In genomic region chr2:27509326-27509725, GRCh38 we compare ENCODE assay signal across 18 cellular contexts. TPM values are rescaled to one million over a fixed set of nuclear protein-coding genes. Genes with fewer than 3 reads are reported as not detected.
A peak's percentile ranks its signal among the peaks of the same experiment; 100 is the strongest.
DNase-seq lines count a peak whose midpoint lies in the region; ATAC-seq, FAIRE-seq and TF ChIP-seq lines count a peak whose summit lies in the region.
"Had no signal": no experiment of that assay in that cellular context is flagged by ENCODE, and none has a peak within 500 bp of the region (broad histone marks: within the 10 kb centered on the region; RNA-seq: fewer than 3 reads in every experiment).

No MANE protein-coding gene starts in this region.

- TF ChIP-seq CTCF in bronchial epithelial cell (IDR thresholded peaks at IDR 0.05; ENCODE audit: insufficient read depth, low read length, severe bottlenecking), result no peak
- no peak for TF ChIP-seq CTCF in omental fat pad (IDR thresholded peaks at IDR 0.05)

- H3K36me3 ChIP-seq in bronchial epithelial cell (ENCODE audit: control insufficient read depth, insufficient read depth, low read length), result no peaks in the 10 kb centered on the region
- H3K36me3 ChIP-seq: thoracic aorta had no signal

- H3K36me3 Mint-ChIP-seq in activated naive CD4-positive, alpha-beta T cell treated with anti-CD3 and anti-CD28 coated beads, Interleukin-2, amount 50 U/mL, for 72 hours, result no peaks in the 10 kb centered on the region
- H3K36me3 Mint-ChIP-seq: activated naive CD8-positive, alpha-beta T cell had no signal

- no peaks in the 10 kb centered on the region for H3K27me3 ChIP-seq in bronchial epithelial cell (ENCODE audit: control insufficient read depth, insufficient read depth, low read length)

- DNase-seq in DMS53 (lab: John Stamatoyannopoulos, UW) (peak; percentile 21), DMS53 treated with DMSO at 0.1 percent for 48 hours (lab: John Stamatoyannopoulos, UW; ENCODE audit: unreplicated experiment) (no peak), NCI-H2107 treated with DMSO at 0.1 percent for 48 hours (lab: John Stamatoyannopoulos, UW; ENCODE audit: unreplicated experiment) (peak; percentile 76), bronchial epithelial cell (ENCODE audit: low read depth) (peak; percentile 35), omental fat pad (ENCODE audit: low spot score) (no peak)
- DNase-seq in activated naive CD4-positive, alpha-beta T cell treated with anti-CD3 and anti-CD28 coated beads, Interleukin-2, amount 50 U/mL, for 72 hours (ENCODE audit: low spot score in 2 of 2), result no peak
- DNase-seq: activated B cell treated with CpG ODN at 0.5 μM for 24 hours; activated CD8-positive, alpha-beta memory T cell treated with anti-CD3 and anti-CD28 coated beads, Interleukin-2, amount 50 U/mL, for 4 hours; mesendoderm; NCI-H1048; nucleus accumbens had no signal

- H3K4me3 ChIP-seq in bronchial epithelial cell (ENCODE audit: low read depth, low read length), result no peak overlapping the region
- H3K4me3 ChIP-seq: SK-N-MC, thoracic aorta had no signal

- FAIRE-seq in bronchial epithelial cell (lab: Jason Lieb, UNC), result no peak

- H3K27ac Mint-ChIP-seq in activated naive CD4-positive, alpha-beta T cell treated with anti-CD3 and anti-CD28 coated beads, Interleukin-2, amount 50 U/mL, for 72 hours, result no peak overlapping the region
- H3K27ac Mint-ChIP-seq: activated B cell treated with CpG ODN at 0.5 μM for 24 hours; activated naive CD8-positive, alpha-beta T cell had no signal

- H3K9me3 Mint-ChIP-seq in activated naive CD4-positive, alpha-beta T cell treated with anti-CD3 and anti-CD28 coated beads, Interleukin-2, amount 50 U/mL, for 72 hours, result no peaks in the 10 kb centered on the region
- H3K9me3 Mint-ChIP-seq: activated B cell treated with CpG ODN at 0.5 μM for 24 hours had no signal

- ATAC-seq in omental fat pad (ENCODE audit: low FRiP score), result peak; percentile 84
- ATAC-seq in GM19452 (IDR thresholded peaks at IDR 0.05; ENCODE audit: unreplicated experiment), result no peak
- ATAC-seq in activated naive CD4-positive, alpha-beta T cell treated with anti-CD3 and anti-CD28 coated beads, Interleukin-2, amount 50 U/mL, for 72 hours, result no peak
- ATAC-seq in GM19324 (IDR thresholded peaks at IDR 0.05; ENCODE audit: low FRiP score, unreplicated experiment), result no peak
- ATAC-seq: esophagus mucosa had no signal

RNA-seq across cellular contexts. Expression of gene GCKR, which starts 12.7 kb away (rescaled TPM):
- total RNA-seq in bronchial epithelial cell, result not detected in 2 replicates
- 1 to 10 TPM in 3 of 4 donors, under 1 TPM in 1; 0.56 to 1.7 (median 1.4) TPM for total RNA-seq in omental fat pad
- not detected for total RNA-seq in activated naive CD4-positive, alpha-beta T cell treated with anti-CD3 and anti-CD28 coated beads, Interleukin-2, amount 50 U/mL, for 72 hours
- total RNA-seq: activated B cell treated with CpG ODN at 0.5 μM for 24 hours, chondrocyte had no signal

RNA-seq across cellular contexts. Expression of gene FNDC4, which starts 14.3 kb away (rescaled TPM):
- total RNA-seq in bronchial epithelial cell, result 7.6 and 8.1 TPM in 2 replicates
- 10 to 100 TPM; 24.0 to 82.0 (median 52.2) TPM for total RNA-seq in omental fat pad
- not detected for total RNA-seq in activated naive CD4-positive, alpha-beta T cell treated with anti-CD3 and anti-CD28 coated beads, Interleukin-2, amount 50 U/mL, for 72 hours
- total RNA-seq: activated B cell treated with CpG ODN at 0.5 μM for 24 hours had no signal

RNA-seq across cellular contexts. Expression of gene IFT172, which starts 19.8 kb away (rescaled TPM):
- total RNA-seq in bronchial epithelial cell (5.0 and 5.5 TPM in 2 replicates), omental fat pad (10 to 100 TPM; 13.6 to 40.5 (median 32.4) TPM)
- total RNA-seq in activated naive CD4-positive, alpha-beta T cell treated with anti-CD3 and anti-CD28 coated beads, Interleukin-2, amount 50 U/mL, for 72 hours, result 10 to 100 TPM; 15.8 to 16.4 TPM

Comparison
In these comparisons a context has a peak if more than half of its experiments do, and no peak if none do; other contexts are left out.
1. DNase-seq: peak in DMS53 (single experiment), NCI-H2107 treated with DMSO at 0.1 percent for 48 hours (single experiment) and bronchial epithelial cell (single experiment); none in DMS53 treated with DMSO at 0.1 percent for 48 hours (single experiment), omental fat pad (single experiment) and activated naive CD4-positive, alpha-beta T cell treated with anti-CD3 and anti-CD28 coated beads, Interleukin-2, amount 50 U/mL, for 72 hours (0 of 2).